ENCODE assay signal across 8 cellular contexts in the genomic region with DNA sequence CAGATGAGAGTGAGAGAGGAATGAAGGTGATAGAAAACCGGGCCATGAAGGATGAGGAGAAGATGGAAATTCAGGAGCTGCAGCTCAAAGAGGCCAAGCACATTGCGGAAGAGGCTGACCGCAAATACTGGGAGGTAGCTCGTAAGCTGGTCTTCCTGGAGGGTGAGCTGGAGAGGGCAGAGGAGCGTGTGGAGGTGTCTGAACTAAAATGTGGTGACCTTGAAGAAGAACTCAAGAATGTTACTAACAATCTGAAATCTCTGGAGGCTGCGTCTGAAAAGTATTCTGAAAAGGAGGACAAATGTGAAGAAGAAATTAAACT.
DNase-seq lines count a peak whose midpoint lies in the region; ATAC-seq and TF ChIP-seq lines count a peak whose summit lies in the region.

No MANE protein-coding gene starts in this region.

- H3K9me3 ChIP-seq in KOPT-K1 (ENCODE audit: insufficient read depth, low read length, poor library complexity, severe bottlenecking) (no peaks in the 10 kb centered on the region), iPS DF 6.9 (ENCODE audit: control insufficient read depth, insufficient read depth, low read length) (no peaks in the 10 kb centered on the region), smooth muscle cell (replicated peaks; ENCODE audit: low read depth) (no peaks in the 10 kb centered on the region)

- H2AFZ ChIP-seq in smooth muscle cell (ENCODE audit: low read depth), result peak overlapping the region; percentile 52

- H4K20me1 ChIP-seq in smooth muscle cell (ENCODE audit: low read depth), result no peaks in the 10 kb centered on the region

- TF ChIP-seq CTCF in smooth muscle cell (IDR thresholded peaks at IDR 0.05; ENCODE audit: borderline replicate concordance, insufficient read depth, poor library complexity, severe bottlenecking), result no peak

- H3K4me2 ChIP-seq in smooth muscle cell, result peak overlapping the region; percentile 73

- WGBS in iPS DF 6.9 (ENCODE audit: insufficient coverage, insufficient read length), result no CpG with 5 or more reads among the region's 6 CpGs
- WGBS in smooth muscle cell (ENCODE audit: low lambda C conversion rate), result 53% methylated on average over 6 of the region's 6 CpGs

- H3K79me2 ChIP-seq in smooth muscle cell (ENCODE audit: low read depth), result no peaks in the 10 kb centered on the region

- peak overlapping the region; percentile 50 to 77 for H3K27ac Mint-ChIP-seq in activated naive CD4-positive, alpha-beta T cell treated with anti-CD3 and anti-CD28 coated beads, Interleukin-2, amount 50 U/mL, for 72 hours

- H3K4me3 ChIP-seq in iPS DF 6.9 (ENCODE audit: low read length) (peak overlapping the region; percentile 34; the same call in 1 of the 2 replicates), smooth muscle cell (peak overlapping the region; percentile 54)

- H3K4me1 ChIP-seq in iPS DF 6.9 (ENCODE audit: control insufficient read depth, insufficient read depth, low read length), result no peaks in the 10 kb centered on the region
- peaks cover 7% of the 10 kb centered on the region for H3K4me1 ChIP-seq in smooth muscle cell (ENCODE audit: low read depth)

- H3K36me3 ChIP-seq in KOPT-K1 (ENCODE audit: insufficient read depth, low read length), result no peaks in the 10 kb centered on the region
- no peaks in the 10 kb centered on the region for H3K36me3 ChIP-seq in iPS DF 6.9 (ENCODE audit: control insufficient read depth, insufficient read depth, low read length)
- no peaks in the 10 kb centered on the region for H3K36me3 ChIP-seq in smooth muscle cell (ENCODE audit: low read depth)

- H3F3A ChIP-seq in smooth muscle cell (ENCODE audit: low read depth), result no peaks in the 10 kb centered on the region

- peak overlapping the region; percentile 86 for H3K27ac ChIP-seq in KOPT-K1 (ENCODE audit: low read depth, low read length, poor library complexity, severe bottlenecking)
- no peak overlapping the region for H3K27ac ChIP-seq in iPS DF 6.9 (ENCODE audit: low read length)
- H3K27ac ChIP-seq in smooth muscle cell (ENCODE audit: low read depth), result no peak overlapping the region

- DNase-seq in EH (ENCODE audit: low read depth) (peak; percentile 74), iPS DF 6.9 (ENCODE audit: low read depth, low spot score) (no peak), smooth muscle cell (lab: John Stamatoyannopoulos, UW; ENCODE audit: unreplicated experiment) (no peak)
- no peak for DNase-seq in activated naive CD4-positive, alpha-beta T cell treated with anti-CD3 and anti-CD28 coated beads, Interleukin-2, amount 50 U/mL, for 72 hours (ENCODE audit: low spot score in 2 of 2)
- no peak for DNase-seq in stimulated activated CD4-positive, alpha-beta T cell treated with anti-CD3 and anti-CD28 coated beads, Interleukin-1b, Interleukin-23, amount 100 ng/mL, for 48 hours
- no peak for DNase-seq in central memory CD4-positive, alpha-beta T cell

- H3K9ac ChIP-seq in smooth muscle cell (ENCODE audit: low read depth), result no peak overlapping the region

- no peaks in the 10 kb centered on the region for H3K9me3 Mint-ChIP-seq in activated naive CD4-positive, alpha-beta T cell treated with anti-CD3 and anti-CD28 coated beads, Interleukin-2, amount 50 U/mL, for 72 hours

- H3K27me3 ChIP-seq in iPS DF 6.9 (ENCODE audit: control insufficient read depth, insufficient read depth, low read length), result no peaks in the 10 kb centered on the region
- H3K27me3 ChIP-seq in smooth muscle cell (ENCODE audit: low read depth), result no peaks in the 10 kb centered on the region

- ATAC-seq in GM21576 (IDR thresholded peaks at IDR 0.05; ENCODE audit: unreplicated experiment), result peak; percentile 24
- ATAC-seq in activated naive CD4-positive, alpha-beta T cell treated with anti-CD3 and anti-CD28 coated beads, Interleukin-2, amount 50 U/mL, for 72 hours, result peak; percentile 37 to 66

- H3K36me3 Mint-ChIP-seq in activated naive CD4-positive, alpha-beta T cell treated with anti-CD3 and anti-CD28 coated beads, Interleukin-2, amount 50 U/mL, for 72 hours, result peaks cover 0 to 6% of the 10 kb centered on the region in 2 donors
